In genomic region chr1:22864886-22865285, GRCh38 we compare ENCODE assay signal across 10 cellular contexts.
"Had no signal": no experiment of that assay in that cellular context is flagged by ENCODE, and none has a peak within 500 bp of the region (broad histone marks: within the 10 kb centered on the region; RNA-seq: fewer than 3 reads in every experiment).

No MANE protein-coding gene starts in this region.

- FAIRE-seq: H1, H54 had no signal

- H3K9me3 ChIP-seq: HAP-1 had no signal

- H3K4me3 ChIP-seq: GM23248, GM23338, HAP-1 had no signal

- H2AFZ ChIP-seq: GM23248, GM23338 had no signal

- H3K9ac ChIP-seq: GM23248 had no signal

- H3K27ac ChIP-seq: GM23248 had no signal

- H3K4me2 ChIP-seq: GM23338 had no signal

- H3K4me1 ChIP-seq: HAP-1 had no signal

- DNase-seq: GM23248, GOT3, H7, H9, HCEC 1CT, HFFc6 had no signal

- H3K36me3 ChIP-seq: HAP-1 had no signal
